Comparison of ENCODE assay signal across 9 cellular contexts in the genomic region with DNA sequence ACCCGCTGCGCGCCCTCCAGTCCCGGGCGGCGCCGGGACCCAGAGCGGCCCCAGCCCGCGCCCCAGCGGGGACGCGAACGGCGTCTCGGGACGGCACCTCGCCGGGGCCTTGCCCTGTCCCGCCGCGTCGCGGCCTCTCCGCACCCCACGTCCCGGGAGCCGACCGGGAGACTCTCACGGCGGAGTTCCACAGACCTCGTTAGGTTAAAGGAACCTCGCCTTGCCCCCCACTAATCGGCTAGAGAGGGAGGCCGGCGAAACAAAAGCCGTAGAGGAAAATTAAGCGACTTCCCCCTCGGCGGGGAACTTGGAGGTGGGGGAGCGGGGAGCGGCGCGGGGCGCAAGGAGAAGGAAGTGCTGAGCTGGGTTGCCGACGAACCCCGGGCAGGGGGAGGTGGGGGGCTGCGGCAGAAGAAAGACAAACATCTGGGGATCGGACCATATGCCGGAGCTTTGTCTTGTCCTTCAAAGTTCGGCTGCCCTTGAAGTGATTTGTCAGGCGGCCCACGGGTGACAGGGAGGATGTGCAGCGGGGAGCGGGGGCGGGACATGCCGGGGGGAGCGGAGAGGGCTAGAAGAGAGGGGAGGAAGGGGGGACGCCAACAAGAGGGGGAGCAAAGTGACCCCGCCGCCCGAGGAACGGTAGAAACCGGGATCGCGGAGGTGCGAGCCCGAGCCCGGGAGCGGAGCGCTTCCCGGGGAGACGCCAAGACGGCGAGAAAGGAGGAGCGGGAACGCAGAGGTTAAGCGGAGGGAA.
DNase-seq lines count a peak whose midpoint lies in the region; ATAC-seq and TF ChIP-seq lines count a peak whose summit lies in the region.
"Had no signal": no experiment of that assay in that cellular context is flagged by ENCODE, and none has a peak within 500 bp of the region (broad histone marks: within the 10 kb centered on the region; RNA-seq: fewer than 3 reads in every experiment).

No MANE protein-coding gene starts in this region.

- H3K27me3 ChIP-seq in Panc1 (ENCODE audit: control insufficient read depth, insufficient read depth, low read length), result peaks cover 46% of the 10 kb centered on the region
- H3K27me3 ChIP-seq in mesenchymal stem cell (ENCODE audit: control insufficient read depth in 1 of 2, insufficient read depth in 1 of 2, low read length in 2 of 2), result peaks cover 37 to 80% of the 10 kb centered on the region in 2 experiments
- no peaks in the 10 kb centered on the region for H3K27me3 ChIP-seq in vagina
- H3K27me3 ChIP-seq: BLaER1 treated with 17β-estradiol and CSF1 and Interleukin-3, amounts not matched to agents 10 nM and 100 nM had no signal

- no peak overlapping the region for H3K23ac ChIP-seq in mesenchymal stem cell (ENCODE audit: low read length in 2 of 2)

- peak overlapping the region in 1 of 2 experiments; percentile 58 for H3K4ac ChIP-seq in mesenchymal stem cell (ENCODE audit: low read depth in 1 of 2, low read length in 2 of 2)

- peak overlapping the region; percentile 81 for H2AFZ ChIP-seq in mesenchymal stem cell (ENCODE audit: low read depth, low read length)

- no peaks in the 10 kb centered on the region for H3K9me3 ChIP-seq in Panc1 (ENCODE audit: control insufficient read depth, insufficient read depth, low read depth, low read length)
- no peaks in the 10 kb centered on the region for H3K9me3 ChIP-seq in mesenchymal stem cell (ENCODE audit: control insufficient read depth, low read length)
- H3K9me3 ChIP-seq in vagina, result no peaks in the 10 kb centered on the region

- ATAC-seq in HG02642 (IDR thresholded peaks at IDR 0.05; ENCODE audit: poor library complexity, unreplicated experiment), result peak; percentile 67
- ATAC-seq in Panc1, result peak; percentile 90

- POLR2A ChIA-PET in Panc1 (lab: Charles Lee), result interaction anchor here (0.6 kb wide), 1 partner anchor 78 kb away, joined by 11 read pairs; no protein-coding TSS in a partner anchor

- H3K4me1 ChIP-seq in Panc1 (ENCODE audit: control insufficient read depth, insufficient read depth, low read length), result peaks cover 3% of the 10 kb centered on the region
- peaks cover 14% of the 10 kb centered on the region for H3K4me1 ChIP-seq in mesenchymal stem cell (ENCODE audit: control insufficient read depth, insufficient read depth, low read depth, low read length)
- peaks cover 25% of the 10 kb centered on the region for H3K4me1 ChIP-seq in vagina
- H3K4me1 ChIP-seq: BLaER1 treated with 17β-estradiol and CSF1 and Interleukin-3, amounts not matched to agents 10 nM and 100 nM had no signal

- WGBS in mesenchymal stem cell, result 1% methylated on average over 78 of the region's 79 CpGs

- H4K8ac ChIP-seq in mesenchymal stem cell (ENCODE audit: low read length), result no peak overlapping the region

- CTCF ChIA-PET in Panc1 (lab: Charles Lee), result no interaction called here

- no peak for TF ChIP-seq POLR2A in vagina (IDR thresholded peaks at IDR 0.05)

- peak overlapping the region; percentile 100 for H3K4me2 ChIP-seq in mesenchymal stem cell (ENCODE audit: low read length, poor library complexity, severe bottlenecking)
- H3K4me2 ChIP-seq: BLaER1 treated with 17β-estradiol and CSF1 and Interleukin-3, amounts not matched to agents 10 nM and 100 nM had no signal

- no TSS peak for BruUV-seq in Panc1 (replicated peaks; lab: Mats Ljungman, UMichigan)

- TF ChIP-seq CTCF in Panc1 (IDR thresholded peaks at IDR 0.05), result peak; percentile 9
- no peak for TF ChIP-seq CTCF in vagina (IDR thresholded peaks at IDR 0.05)

- DNase-seq in NCI-H1417 (lab: John Stamatoyannopoulos, UW) (peak in 2 of 3 experiments; percentile 75 to 83), NCI-H1417 treated with DMSO at 0.1 percent for 48 hours (lab: John Stamatoyannopoulos, UW) (no peak), Panc1 (ENCODE audit: low read depth, low spot score) (no peak), ecto neural progenitor cell (ENCODE audit: low spot score) (peak; percentile 68), mesenchymal stem cell (peak; percentile 23), vagina (ENCODE audit: extremely low spot score in 2 of 2) (no peak), NCI-H446 (lab: John Stamatoyannopoulos, UW) (no peak)

- intact Hi-C loops in Panc1 (cut with micrococcal nuclease; ENCODE audit: unreplicated experiment) (no loop called here), vagina (cut with DNase I) (no loop called here)

- H3K79me1 ChIP-seq in mesenchymal stem cell (replicated peaks; ENCODE audit: low read length, poor library complexity, severe bottlenecking), result no peaks in the 10 kb centered on the region

- H3K27ac ChIP-seq in Panc1 (ENCODE audit: low read length) (no peak overlapping the region), mesenchymal stem cell (ENCODE audit: low read length, poor library complexity, severe bottlenecking) (no peak overlapping the region), vagina (no peak overlapping the region)
- H3K27ac ChIP-seq: BLaER1 treated with 17β-estradiol and CSF1 and Interleukin-3, amounts not matched to agents 10 nM and 100 nM had no signal

- no peak overlapping the region for H2AK5ac ChIP-seq in mesenchymal stem cell (ENCODE audit: low read length, severe bottlenecking)

- H2BK12ac ChIP-seq in mesenchymal stem cell (ENCODE audit: low read length in 2 of 2), result peak overlapping the region in 1 of 2 experiments; percentile 77

- no peaks in the 10 kb centered on the region for H3K36me3 ChIP-seq in Panc1 (ENCODE audit: control insufficient read depth, insufficient read depth, low read length)
- no peaks in the 10 kb centered on the region for H3K36me3 ChIP-seq in mesenchymal stem cell (ENCODE audit: control insufficient read depth in 1 of 2, insufficient read depth in 2 of 2, low read depth in 1 of 2, low read length in 2 of 2)
- H3K36me3 ChIP-seq in vagina, result no peaks in the 10 kb centered on the region
- H3K36me3 ChIP-seq: BLaER1 treated with 17β-estradiol and CSF1 and Interleukin-3, amounts not matched to agents 10 nM and 100 nM had no signal

- H3K4me3 ChIP-seq in Panc1 (ENCODE audit: low read depth in 2 of 2, low read length in 2 of 2), result peak overlapping the region; percentile 46 to 62
- H3K4me3 ChIP-seq in mesenchymal stem cell (ENCODE audit: insufficient read depth in 1 of 2, low read depth in 1 of 2, low read length in 2 of 2), result peak overlapping the region; percentile 62 to 84
- peak overlapping the region; percentile 39 to 76 for H3K4me3 ChIP-seq in vagina
- H3K4me3 ChIP-seq: BLaER1 treated with 17β-estradiol and CSF1 and Interleukin-3, amounts not matched to agents 10 nM and 100 nM had no signal

- peak overlapping the region; percentile 49 for H2BK120ac ChIP-seq in mesenchymal stem cell (ENCODE audit: low read depth, low read length)

- H3K9ac ChIP-seq in mesenchymal stem cell (ENCODE audit: low read length), result peak overlapping the region; percentile 75
- H3K9ac ChIP-seq: BLaER1 treated with 17β-estradiol and CSF1 and Interleukin-3, amounts not matched to agents 10 nM and 100 nM had no signal

- in situ Hi-C loops in Panc1 (cut with HindIII; ENCODE audit: low pct_unique_long_range_greater_than_20kb, low sequenced_read_pairs), result no loop called here

- H2BK5ac ChIP-seq in mesenchymal stem cell (ENCODE audit: low read depth, low read length, poor library complexity, severe bottlenecking), result no peak overlapping the region

- H2BK15ac ChIP-seq in mesenchymal stem cell (ENCODE audit: low read depth, poor library complexity, severe bottlenecking), result no peak overlapping the region

- H4K91ac ChIP-seq in mesenchymal stem cell (ENCODE audit: low read length), result no peak overlapping the region

- H3K14ac ChIP-seq in mesenchymal stem cell (ENCODE audit: low read length in 2 of 2), result no peak overlapping the region

- peak overlapping the region; percentile 62 to 77 for H3K18ac ChIP-seq in mesenchymal stem cell (ENCODE audit: low read depth in 1 of 2, low read length in 2 of 2)

Comparison
In these comparisons a context has a peak if more than half of its experiments do, and no peak if none do; other contexts are left out.
1. DNase-seq: peak in NCI-H1417 (2 of 3), ecto neural progenitor cell (single experiment) and mesenchymal stem cell (single experiment); none in NCI-H1417 treated with DMSO at 0.1 percent for 48 hours (single experiment), Panc1 (single experiment), vagina (0 of 2) and NCI-H446 (0 of 2).
2. Peak in every context shown above with its lines, with median percentiles within 50 percentile points of each other: H3K4me3 ChIP-seq.